Comparison of ENCODE assay signal across 22 cellular contexts in genomic region chr20:43572891-43573290, GRCh38. TPM values are rescaled to one million over a fixed set of nuclear protein-coding genes. Genes with fewer than 3 reads are reported as not detected.
"Had no signal": no experiment of that assay in that cellular context is flagged by ENCODE, and none has a peak within 500 bp of the region (broad histone marks: within the 10 kb centered on the region; RNA-seq: fewer than 3 reads in every experiment).

No MANE protein-coding gene starts in this region.

- H3K36me3 ChIP-seq: SJSA1 had no signal

- H3K27me3 ChIP-seq: SJSA1 had no signal

- DNase-seq: KBM-7, MV-4-11, NCI-H1048, NCI-H1105, NCI-H1417, NCI-H1436 treated with DMSO at 0.1 percent for 48 hours, NCI-H1694, NCI-H187 treated with DMSO at 0.1 percent for 48 hours, NCI-H2029 treated with DMSO at 0.1 percent for 48 hours, NCI-H2171 treated with DMSO at 0.1 percent for 48 hours, NCI-H2227 treated with DMSO at 0.1 percent for 48 hours, NCI-H524 treated with DMSO at 0.1 percent for 48 hours, NCI-H69, NCI-H774, PC-3, SIG-M5 had no signal

- H3K27ac ChIP-seq: SJSA1, SK-N-MC had no signal

- H3K4me1 ChIP-seq: SJSA1 had no signal

- ATAC-seq: Panc1, PC-3, Right ventricle myocardium inferior had no signal

- H3K9me3 ChIP-seq: SJSA1 had no signal

- H3K4me3 ChIP-seq: SJSA1, SK-N-MC had no signal

RNA-seq across cellular contexts. Expression of gene SGK2, which starts 14.1 kb away (rescaled TPM):
- total RNA-seq: LHCN-M2, SJSA1 had no signal
- polyA plus RNA-seq: IgD-negative memory B cell had no signal
